ENCODE assay signal across 8 cellular contexts in the genomic region with DNA sequence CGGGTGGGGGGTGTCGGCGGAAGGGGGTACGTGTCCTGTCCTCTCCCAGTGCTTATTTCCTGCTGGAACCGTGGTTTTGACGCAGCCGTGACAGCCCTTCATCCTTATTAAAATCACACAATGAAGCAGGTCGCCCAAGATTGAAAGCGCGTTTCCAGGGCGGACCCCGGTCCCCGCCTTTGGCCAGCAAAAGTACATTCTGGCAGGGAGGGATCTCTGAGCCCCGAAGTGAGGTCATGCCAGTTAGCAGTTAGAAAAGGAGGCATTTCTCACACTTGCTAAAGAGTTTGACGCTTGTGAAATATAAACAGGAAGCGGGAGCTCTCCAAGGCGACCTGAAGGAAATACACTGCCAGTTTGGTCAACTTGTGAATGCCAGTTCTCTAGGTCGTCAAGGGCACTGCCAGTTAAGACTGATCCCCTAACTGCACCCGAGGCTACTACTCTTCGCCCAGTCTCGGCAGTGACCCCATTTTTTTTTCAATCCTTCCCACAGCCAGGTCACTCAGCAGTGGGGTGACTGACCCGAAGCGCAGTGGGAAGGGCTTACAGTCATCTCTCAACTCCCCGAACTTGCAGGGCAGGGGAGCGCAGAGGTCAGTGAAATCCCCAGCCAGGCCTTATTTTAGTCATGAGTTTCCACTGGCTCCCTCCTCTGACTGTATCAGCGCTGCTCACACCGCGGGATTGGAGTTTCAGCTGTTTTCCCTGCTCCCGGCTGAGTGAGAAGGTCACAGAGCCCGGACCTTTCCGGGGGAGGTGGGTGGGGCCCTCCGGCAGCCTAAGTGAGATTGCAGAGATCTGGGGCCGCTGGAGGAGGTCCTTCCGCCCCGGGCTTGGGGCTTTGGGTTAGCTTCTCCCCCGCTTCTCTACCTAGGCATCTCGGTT. TPM values are rescaled to one million over a fixed set of nuclear protein-coding genes. Genes with fewer than 3 reads are reported as not detected.
DNase-seq lines count a peak whose midpoint lies in the region; ATAC-seq and TF ChIP-seq lines count a peak whose summit lies in the region.

No MANE protein-coding gene starts in this region.

- H3K27ac Mint-ChIP-seq in T-cell, result peak overlapping the region; percentile 98

- TF ChIP-seq CTCF in C4-2B (conservative IDR thresholded peaks at IDR 0.05) (no peak), astrocyte of the spinal cord (IDR thresholded peaks at IDR 0.05; ENCODE audit: low read depth, low read length) (peak; percentile 27), gastrocnemius medialis (IDR thresholded peaks at IDR 0.05 in 4 of 5, conservative IDR thresholded peaks at IDR 0.05 in 1 of 5) (no peak)

- H3K27ac ChIP-seq in C4-2B (peak overlapping the region; percentile 95), gastrocnemius medialis (peak overlapping the region; percentile 96 to 100 (median 99))

- DNase-seq in T-cell, result peak; percentile 24 to 70 (median 50)
- DNase-seq in astrocyte of the spinal cord (ENCODE audit: low read depth, low spot score), result peak; percentile 92
- peak; percentile 82 to 89 for DNase-seq in gastrocnemius medialis
- DNase-seq in NCI-H345 (lab: John Stamatoyannopoulos, UW), result no peak

- POLR2A ChIA-PET in T-cell (lab: Charles Lee), result interaction anchor here (0.6 to 1.8 kb wide), 9 partner anchors 10 to 221 kb away, joined by 3 to 6 read pairs (median 4); no protein-coding TSS in a partner anchor

- in situ Hi-C loops in astrocyte of the spinal cord (cut with HindIII; ENCODE audit: low sequenced_read_pairs), result loop anchor here (25.0 kb wide), 1 partner anchor 265 kb away; no protein-coding TSS in a partner anchor
- in situ Hi-C loops in gastrocnemius medialis (cut with MboI; ENCODE audit: low sequenced_read_pairs in 4 of 4), result loop anchor here in 3 of 4 donors (5.0 to 25.0 kb wide), 6 partner anchors 48 to 262 kb away; a partner anchor contains a TSS

- H3K9me3 ChIP-seq in gastrocnemius medialis, result no peaks in the 10 kb centered on the region

- H3K27me3 Mint-ChIP-seq in T-cell, result no peaks in the 10 kb centered on the region

- no peaks in the 10 kb centered on the region for H3K36me3 ChIP-seq in gastrocnemius medialis

- CTCF ChIA-PET in T-cell (lab: Charles Lee), result interaction anchor here (0.6 to 2.6 kb wide), 8 partner anchors 39 to 266 kb away, joined by 3 to 11 read pairs (median 4); no protein-coding TSS in a partner anchor

- ATAC-seq in GM19455 (IDR thresholded peaks at IDR 0.05; ENCODE audit: unreplicated experiment) (peak; percentile 35), HG03521 (IDR thresholded peaks at IDR 0.05; ENCODE audit: unreplicated experiment) (peak; percentile 27), T-cell (replicated peaks in 1 of 4) (peak in 3 of 4 experiments; percentile 13 to 21 (median 18)), gastrocnemius medialis (peak; percentile 34 to 41)

- H3K9me3 Mint-ChIP-seq in T-cell, result no peaks in the 10 kb centered on the region

- intact Hi-C loops in gastrocnemius medialis (cut with DNase I; ENCODE audit: low total_unique reads), result loop anchor here (2.0 to 5.0 kb wide), 2 partner anchors 215 to 258 kb away; no protein-coding TSS in a partner anchor

- H3K4me3 ChIP-seq in astrocyte of the spinal cord (ENCODE audit: low read depth, low read length) (peak overlapping the region; percentile 52), iPS-11a (ENCODE audit: low read depth, low read length) (peak overlapping the region; percentile 44), gastrocnemius medialis (peak overlapping the region; percentile 69 to 95 (median 88))

- TF ChIP-seq POLR2A in gastrocnemius medialis (IDR thresholded peaks at IDR 0.05), result peak; percentile 49 to 75

- peaks cover 10% of the 10 kb centered on the region for H3K36me3 Mint-ChIP-seq in T-cell

- H3K27me3 ChIP-seq in gastrocnemius medialis, result no peaks in the 10 kb centered on the region

- peaks cover 17 to 28% of the 10 kb centered on the region in 2 donors for H3K4me1 ChIP-seq in gastrocnemius medialis

- H3K4me1 Mint-ChIP-seq in T-cell, result peaks cover 42 to 55% (median 53%) of the 10 kb centered on the region in 3 donors

- H3K4me3 Mint-ChIP-seq in T-cell, result peak overlapping the region; percentile 94 to 98 (median 95)

RNA-seq across cellular contexts. Expression of a gene that starts 2.0 kb away (rescaled TPM):
- total RNA-seq in T-cell (100 to 1,000 TPM in 1 of 5 donors, 10 to 100 TPM in 4; 54.1 to 177 (median 85.8) TPM), gastrocnemius medialis (10 to 100 TPM; 19.2 to 96.7 (median 45.3) TPM)
